In genomic region chr2:152036611-152037469, GRCh38 we compare ENCODE assay signal across 8 cellular contexts.
DNase-seq lines count a peak whose midpoint lies in the region; ATAC-seq lines count a peak whose summit lies in the region.

No MANE protein-coding gene starts in this region.

- H3K36me3 ChIP-seq in GM23248 (ENCODE audit: low read depth) (no peaks in the 10 kb centered on the region), SJCRH30 (no peaks in the 10 kb centered on the region)

- H3K9me3 ChIP-seq in GM23248 (ENCODE audit: low read depth) (no peaks in the 10 kb centered on the region), SJCRH30 (replicated peaks) (no peaks in the 10 kb centered on the region)

- WGBS in GM23248 (ENCODE audit: low coverage in 1 of 2, low lambda C conversion rate in 2 of 2, missing lambda C conversion rate in 2 of 2), 2 experiments = 21 to 25% methylated on average over 10 of the region's 10 CpGs

- H3K9me2 ChIP-seq in GM23248 (ENCODE audit: insufficient read depth) = no peaks in the 10 kb centered on the region

- in situ Hi-C loops in GM23248 (cut with MboI) = loop anchor here (25.0 kb wide), 1 partner anchor 600 kb away; no protein-coding TSS in a partner anchor

- H3K27me3 ChIP-seq in GM23248 (replicated peaks; ENCODE audit: insufficient read depth) (peaks cover 11% of the 10 kb centered on the region; the same call in 1 of the 2 replicates), SJCRH30 (no peaks in the 10 kb centered on the region)

- H3K4me1 ChIP-seq in GM23248 (ENCODE audit: insufficient read depth) = no peaks in the 10 kb centered on the region
- no peaks in the 10 kb centered on the region for H3K4me1 ChIP-seq in SJCRH30

- H3K27ac ChIP-seq in GM23248 (no peak overlapping the region), SJCRH30 (no peak overlapping the region)

- intact Hi-C loops in left cardiac atrium (cut with DNase I) = loop anchor here (5.0 kb wide), 4 partner anchors 135 to 1480 kb away; partner anchors contain the start of gene STAM2 (in 1 of the 2)

- no peaks in the 10 kb centered on the region for H3K79me2 ChIP-seq in GM23248 (ENCODE audit: insufficient read depth)

- ATAC-seq in left cardiac atrium = peak; percentile 71 to 79

- no peak overlapping the region for H2AFZ ChIP-seq in GM23248

- H3F3A ChIP-seq in GM23248 (ENCODE audit: insufficient read depth) = no peaks in the 10 kb centered on the region

- DNase-seq in GDM1 (lab: John Stamatoyannopoulos, UW) (peak; percentile 68), GM23248 (peak; percentile 79), LHCN-M2 (ENCODE audit: low read depth) (peak; percentile 59), SJCRH30 (peak; percentile 66 to 87), left cardiac atrium (peak; percentile 70), retina (peak; percentile 74), GM19238 (ENCODE audit: insufficient read length, low spot score) (no peak)
- peak; percentile 11 for DNase-seq in activated naive CD8-positive, alpha-beta T cell treated with anti-CD3 and anti-CD28 coated beads, Interleukin-2, amount 50 U/mL, for 16 hours (ENCODE audit: low read depth, low spot score)

- no peaks in the 10 kb centered on the region for H4K20me1 ChIP-seq in GM23248 (ENCODE audit: insufficient read depth)

- H3K9ac ChIP-seq in GM23248 = no peak overlapping the region

- H3K4me3 ChIP-seq in GM23248 (no peak overlapping the region), SJCRH30 (no peak overlapping the region)

- no peak overlapping the region for H3K4me2 ChIP-seq in GM23248 (ENCODE audit: unreplicated experiment)
